Comparison of ENCODE assay signal across 11 cellular contexts in the genomic region with DNA sequence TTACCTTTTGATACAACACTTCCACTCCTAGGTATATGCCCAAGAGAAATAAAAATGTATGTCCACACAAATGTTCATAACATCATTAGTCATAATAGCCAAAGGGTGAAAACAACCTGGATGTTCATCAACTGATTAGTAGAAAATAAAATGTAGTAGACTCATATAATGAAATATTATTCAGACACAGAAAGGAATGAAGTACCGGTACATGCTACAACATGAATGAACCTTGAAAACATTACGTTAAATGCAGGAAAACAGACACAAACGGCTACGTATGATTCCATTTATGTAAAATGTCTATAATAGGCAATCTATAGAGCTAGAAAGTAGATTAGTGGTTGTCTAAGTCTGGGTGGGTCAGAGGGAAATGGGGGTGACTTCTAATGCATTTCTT.
"Had no signal": no experiment of that assay in that cellular context is flagged by ENCODE, and none has a peak within 500 bp of the region (broad histone marks: within the 10 kb centered on the region; RNA-seq: fewer than 3 reads in every experiment).

No MANE protein-coding gene starts in this region.

- H3K27ac ChIP-seq: GM23248 had no signal

- FAIRE-seq: H1, H54 had no signal

- H3K4me1 Mint-ChIP-seq: GM23338, H9 had no signal

- H3K9me3 Mint-ChIP-seq: GM23338, H9 had no signal

- H3K36me3 ChIP-seq: HAP-1 had no signal

- H3K4me3 ChIP-seq: GM23248, GM23338, HAP-1 had no signal

- H3K4me3 Mint-ChIP-seq: GM23338, H9, HFFc6 had no signal

- H3K27ac Mint-ChIP-seq: GM23338, H9, HFFc6 had no signal

- H3K4me1 ChIP-seq: HAP-1 had no signal

- ATAC-seq: GM23338, HCT116 had no signal

- DNase-seq: GM23248, GOT3, H7, H9, HCEC 1CT, HFFc6 had no signal
